Comparison of ENCODE assay signal across 1 cellular context in genomic region chr2:74421248-74421870, GRCh38.
TF ChIP-seq lines count a peak whose summit lies in the region.

TSS of gene C2orf81 (minus strand) at chr2:74421619. CDS start at chr2:74421560, 59 bp downstream.
TSS of gene WDR54 (plus strand) at chr2:74421730. CDS start at chr2:74422154, 424 bp downstream.

TF ChIP-seq in GM23338, 12 proteins besides CTCF, POLR2A, EP300 and RAD21 (continued from another document):
- TF ChIP-seq ETS1 (IDR thresholded peaks at IDR 0.05), result peak; percentile 51; the same call in 1 of the 2 replicates
